3 cellular contexts compared by ENCODE assay signal in genomic region chr11:127224276-127224675, GRCh38.
"Had no signal": no experiment of that assay in that cellular context is flagged by ENCODE, and none has a peak within 500 bp of the region (broad histone marks: within the 10 kb centered on the region; RNA-seq: fewer than 3 reads in every experiment).

No MANE protein-coding gene starts in this region.

- H3K4me3 ChIP-seq: GM12878 had no signal

- DNase-seq: GDM1, GF-D8 had no signal

- ATAC-seq: GM12878 had no signal
